In the genomic region with DNA sequence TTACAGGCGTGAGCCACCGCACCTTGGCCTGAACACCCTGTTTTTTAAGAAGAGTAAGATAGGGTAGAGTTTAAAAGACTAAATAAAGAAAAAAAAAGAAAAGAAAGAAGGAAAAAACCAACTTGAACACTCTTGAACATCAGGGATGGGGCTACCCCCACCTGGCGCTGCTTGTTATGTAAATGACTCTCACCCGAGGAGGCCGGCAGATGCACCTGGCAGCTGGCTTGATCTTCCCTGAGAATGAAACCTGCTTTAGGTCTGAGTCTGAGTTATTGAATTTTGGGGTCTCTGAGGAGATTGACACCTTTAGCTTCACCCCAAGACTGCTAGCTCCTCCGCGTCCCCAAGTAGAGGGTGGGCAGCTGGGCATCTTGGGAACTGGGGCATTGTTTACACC, we compare ENCODE assay signal across 28 cellular contexts. TPM values are rescaled to one million over a fixed set of nuclear protein-coding genes. Genes with fewer than 3 reads are reported as not detected.
"Had no signal": no experiment of that assay in that cellular context is flagged by ENCODE, and none has a peak within 500 bp of the region (broad histone marks: within the 10 kb centered on the region; RNA-seq: fewer than 3 reads in every experiment).

No MANE protein-coding gene starts in this region.

- H3K27me3 ChIP-seq: adrenal gland had no signal

- DNase-seq: activated CD4-positive, alpha-beta T cell treated with anti-CD3 and anti-CD28 coated beads for 4 hours; activated CD8-positive, alpha-beta memory T cell treated with anti-CD3 and anti-CD28 coated beads, Interleukin-2, amount 50 U/mL, for 4 hours; activated CD8-positive, alpha-beta T cell treated with anti-CD3 and anti-CD28 coated beads for 36 hours; activated gamma-delta T cell treated with Interleukin-2 at 50 U/mL for 16 hours; activated naive CD4-positive, alpha-beta T cell treated with anti-CD3 and anti-CD28 coated beads, Interleukin-2, amount 10 ng/mL, durations not matched to agents 7 days and 5 days; activated naive CD8-positive, alpha-beta T cell treated with anti-CD3 and anti-CD28 coated beads, Interleukin-2, amount 10 ng/mL, durations not matched to agents 7 days and 5 days; activated T-cell treated with anti-CD3 and anti-CD28 coated beads, Interleukin-2, amount 50 U/mL, for 72 hours; adrenal gland; anterior cingulate cortex; central memory CD4-positive, alpha-beta T cell; MM.1S; NCI-H1105; NCI-H1436; NCI-H187; NCI-H2081; NCI-H2227 treated with DMSO at 0.1 percent for 48 hours; NCI-H446 treated with DMSO at 0.1 percent for 48 hours; SIG-M5; T-helper 1 cell; WERI-Rb-1 had no signal

- H3K4me1 Mint-ChIP-seq: activated naive CD4-positive, alpha-beta T cell treated with anti-CD3 and anti-CD28 coated beads, Interleukin-2, amount 10 ng/mL, durations not matched to agents 7 days and 5 days; activated naive CD8-positive, alpha-beta T cell treated with anti-CD3 and anti-CD28 coated beads, Interleukin-2, amount 10 ng/mL, durations not matched to agents 7 days and 5 days had no signal

- H3K4me3 Mint-ChIP-seq: activated CD8-positive, alpha-beta T cell treated with anti-CD3 and anti-CD28 coated beads for 36 hours; activated naive CD4-positive, alpha-beta T cell treated with anti-CD3 and anti-CD28 coated beads, Interleukin-2, amount 10 ng/mL, durations not matched to agents 7 days and 5 days; activated naive CD8-positive, alpha-beta T cell treated with anti-CD3 and anti-CD28 coated beads, Interleukin-2, amount 10 ng/mL, durations not matched to agents 7 days and 5 days; activated T-cell treated with anti-CD3 and anti-CD28 coated beads, Interleukin-2, amount 50 U/mL, for 72 hours had no signal

- H3K4me3 ChIP-seq: adrenal gland, breast epithelium, SK-N-MC had no signal

- ATAC-seq: activated CD4-positive, CD25-positive, alpha-beta regulatory T cell treated with anti-CD3 and anti-CD28 coated beads, Interleukin-2, amount 50 U/mL, for 24 hours; activated CD8-positive, alpha-beta T cell treated with anti-CD3 and anti-CD28 coated beads for 36 hours; activated T-cell treated with anti-CD3 and anti-CD28 coated beads, Interleukin-2, amount 50 U/mL, for 72 hours; PC-3 had no signal

- H3K4me1 ChIP-seq: adrenal gland, breast epithelium had no signal

- H3K27ac ChIP-seq: adrenal gland, breast epithelium, SK-N-MC, WERI-Rb-1 had no signal

- H3K36me3 Mint-ChIP-seq: activated naive CD8-positive, alpha-beta T cell treated with anti-CD3 and anti-CD28 coated beads, Interleukin-2, amount 10 ng/mL, durations not matched to agents 7 days and 5 days had no signal

- H3K36me3 ChIP-seq: adrenal gland, breast epithelium, WERI-Rb-1 had no signal

- H3K27ac Mint-ChIP-seq: activated CD8-positive, alpha-beta T cell treated with anti-CD3 and anti-CD28 coated beads for 36 hours; activated naive CD4-positive, alpha-beta T cell treated with anti-CD3 and anti-CD28 coated beads, Interleukin-2, amount 10 ng/mL, durations not matched to agents 7 days and 5 days; activated naive CD8-positive, alpha-beta T cell treated with anti-CD3 and anti-CD28 coated beads, Interleukin-2, amount 10 ng/mL, durations not matched to agents 7 days and 5 days; activated T-cell treated with anti-CD3 and anti-CD28 coated beads, Interleukin-2, amount 50 U/mL, for 72 hours; activated T-helper 2 cell treated with anti-CD3 and anti-CD28 coated beads, Interferon-gamma antibody, Interleukin-2, Interleukin-4, amounts not matched to agents 10 μg/mL and 5 μg/mL and 100 μg/mL, durations not matched to agents 14 hours and 24 hours and 36 hours had no signal

- FAIRE-seq: RCC 7860 had no signal

RNA-seq across cellular contexts. Expression of a gene that starts 15.5 kb away (rescaled TPM):
- total RNA-seq: activated CD8-positive, alpha-beta T cell treated with anti-CD3 and anti-CD28 coated beads for 36 hours; activated naive CD8-positive, alpha-beta T cell treated with anti-CD3 and anti-CD28 coated beads, Interleukin-2, amount 10 ng/mL, durations not matched to agents 7 days and 5 days; activated T-cell treated with anti-CD3 and anti-CD28 coated beads, Interleukin-2, amount 50 U/mL, for 72 hours; activated T-helper 2 cell treated with anti-CD3 and anti-CD28 coated beads, Interferon-gamma antibody, Interleukin-2, Interleukin-4, amounts not matched to agents 10 μg/mL and 5 μg/mL and 100 μg/mL, durations not matched to agents 14 hours and 24 hours and 36 hours; chondrocyte; PC-3; T-helper 2 cell treated with Interferon-gamma antibody and Interleukin-4, amounts not matched to agents 100 ng/mL and 5 ng/mL, for 36 hours had no signal
